Comparison of ENCODE assay signal across 1 cellular context in genomic region chr3:158642474-158643210, GRCh38.
TF ChIP-seq lines count a peak whose summit lies in the region.

No MANE protein-coding gene starts in this region.

TF ChIP-seq in HepG2, 621 proteins besides CTCF, POLR2A, EP300 and RAD21:
- no peak for TF ChIP-seq ZBTB21 (CRISPR knock-in tag; IDR thresholded peaks at IDR 0.05)
- 0 out of 2 replicates have a peak, but pooled peaks have one; percentile 40 for TF ChIP-seq FOXO4 (CRISPR knock-in tag; conservative IDR thresholded peaks at IDR 0.05)
- TF ChIP-seq ZMYM4 (CRISPR knock-in tag; IDR thresholded peaks at IDR 0.05): 0 out of 2 replicates have a peak, but pooled peaks have one; percentile 29
